Comparison of ENCODE assay signal across 1 cellular context in genomic region chr4:4837921-4838601, GRCh38.
TF ChIP-seq lines count a peak whose summit lies in the region.

No MANE protein-coding gene starts in this region.

TF ChIP-seq in HepG2, 621 proteins besides CTCF, POLR2A, EP300 and RAD21:
- no peak for TF ChIP-seq ZZZ3 (CRISPR knock-in tag; IDR thresholded peaks at IDR 0.05; ENCODE audit: borderline replicate concordance)
- TF ChIP-seq ZNF101 (CRISPR knock-in tag; IDR thresholded peaks at IDR 0.05; ENCODE audit: borderline replicate concordance, low read depth) = no peak
- TF ChIP-seq ZNF605 (CRISPR knock-in tag; IDR thresholded peaks at IDR 0.05) = 0 out of 2 replicates have a peak, but pooled peaks have one; percentile 7
- TF ChIP-seq ZBTB34 (CRISPR knock-in tag; IDR thresholded peaks at IDR 0.05) = no peak
- TF ChIP-seq ZNF3 (CRISPR knock-in tag; IDR thresholded peaks at IDR 0.05) = no peak
- no peak for TF ChIP-seq SKIL (CRISPR knock-in tag; IDR thresholded peaks at IDR 0.05; ENCODE audit: borderline replicate concordance)
- TF ChIP-seq ZNF562 (CRISPR knock-in tag; IDR thresholded peaks at IDR 0.05; ENCODE audit: borderline replicate concordance) = no peak
- TF ChIP-seq SOX5 (CRISPR knock-in tag; IDR thresholded peaks at IDR 0.05; ENCODE audit: borderline replicate concordance) = no peak
TF ChIP-seq in HepG2: peak in this region for 1.
